1 cellular context compared by ENCODE assay signal in genomic region chr2:10400002-10400401, GRCh38.
TF ChIP-seq lines count a peak whose summit lies in the region.

No MANE protein-coding gene starts in this region.

TF ChIP-seq in SK-N-SH treated with all-trans-retinoic acid at 6 μM for 48 hours, 23 proteins besides CTCF, POLR2A, EP300 and RAD21 (continued from another document):
- TF ChIP-seq GLIS3 (CRISPR knock-in tag; IDR thresholded peaks at IDR 0.05), result no peak
- no peak for TF ChIP-seq ARNTL (CRISPR knock-in tag; IDR thresholded peaks at IDR 0.05; ENCODE audit: borderline replicate concordance, low read depth)
- no peak for TF ChIP-seq CSRNP3 (CRISPR knock-in tag; IDR thresholded peaks at IDR 0.05)
- TF ChIP-seq TCF4 (CRISPR knock-in tag; IDR thresholded peaks at IDR 0.05; ENCODE audit: borderline replicate concordance), result no peak
- TF ChIP-seq SNAI2 (CRISPR knock-in tag; IDR thresholded peaks at IDR 0.05), result no peak
- no peak for TF ChIP-seq ZNF8 (CRISPR knock-in tag; IDR thresholded peaks at IDR 0.05)
- TF ChIP-seq ZNF565 (CRISPR knock-in tag; conservative IDR thresholded peaks at IDR 0.05; ENCODE audit: low read depth), result no peak
- TF ChIP-seq ZFP3 (CRISPR knock-in tag; IDR thresholded peaks at IDR 0.05), result no peak
- TF ChIP-seq BACH2 (CRISPR knock-in tag; IDR thresholded peaks at IDR 0.05; ENCODE audit: borderline replicate concordance), result no peak
